Comparison of ENCODE assay signal across 8 cellular contexts in the genomic region with DNA sequence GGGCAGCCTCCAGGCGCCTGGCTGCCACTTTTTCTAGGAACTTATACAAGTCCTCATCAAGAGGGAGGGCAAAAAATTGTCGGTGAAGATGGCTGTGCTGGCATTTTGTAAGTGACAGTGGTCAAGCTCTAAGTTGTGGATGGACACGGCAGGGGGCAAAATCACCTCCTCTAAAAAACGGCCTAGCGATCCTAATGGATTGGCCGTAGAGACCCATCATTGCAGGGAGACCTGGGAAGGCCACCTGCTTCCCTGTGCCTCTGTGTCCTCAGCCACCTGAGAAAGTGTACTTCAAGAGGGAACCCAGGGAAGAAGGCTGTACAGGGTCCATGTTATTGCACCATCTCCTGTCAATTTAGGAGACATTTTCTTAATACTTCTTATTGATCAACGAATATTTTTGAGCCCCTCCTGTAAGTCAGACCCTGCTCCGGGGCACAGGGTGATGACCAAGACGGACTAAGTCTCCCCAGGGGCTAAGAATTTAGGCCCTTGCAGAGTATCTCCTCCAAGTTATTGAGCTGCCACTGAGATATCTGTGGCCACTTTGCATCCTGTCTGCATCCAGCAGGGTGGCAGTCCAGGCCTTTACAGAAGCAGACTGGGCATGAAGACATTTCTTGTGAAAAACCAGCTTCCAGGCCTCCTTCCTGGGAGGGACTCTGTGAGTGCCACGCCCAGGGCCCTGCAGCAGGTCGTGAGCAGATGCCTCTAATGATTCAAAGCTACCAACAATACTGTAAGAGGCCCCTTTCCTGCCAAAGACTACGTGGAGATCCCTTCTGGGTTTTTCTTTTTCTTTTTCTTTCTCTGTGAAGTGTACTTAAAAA. TPM values are rescaled to one million over a fixed set of nuclear protein-coding genes. Genes with fewer than 3 reads are reported as not detected.
DNase-seq lines count a peak whose midpoint lies in the region; ATAC-seq, FAIRE-seq and TF ChIP-seq lines count a peak whose summit lies in the region.

No MANE protein-coding gene starts in this region.

- no peak for TF ChIP-seq EP300 in gastroesophageal sphincter (IDR thresholded peaks at IDR 0.05)

- no peak for FAIRE-seq in pancreas (lab: Jason Lieb, UNC)

- H3K36me3 ChIP-seq in pancreas (no peaks in the 10 kb centered on the region), gastroesophageal sphincter (no peaks in the 10 kb centered on the region)

- H3K27ac ChIP-seq in pancreas (peak overlapping the region; percentile 45 to 74 (median 62)), gastroesophageal sphincter (peak overlapping the region in 2 of 4 donors; percentile 49 to 99)

- POLR2A ChIA-PET in T-cell (lab: Charles Lee), result interaction anchor here (0.6 to 1.7 kb wide), 6 partner anchors 14 to 152 kb away, joined by 3 to 17 read pairs (median 4); a partner anchor contains a TSS

- ATAC-seq in left cardiac atrium (no peak), Right ventricle myocardium inferior (no peak), T-cell (replicated peaks in 1 of 4) (peak; percentile 73 to 91 (median 84)), pancreas (no peak), gastroesophageal sphincter (no peak)

- TF ChIP-seq CTCF in pancreas (IDR thresholded peaks at IDR 0.05) (no peak), gastroesophageal sphincter (IDR thresholded peaks at IDR 0.05) (no peak)

- peak overlapping the region; percentile 93 for H3K27ac Mint-ChIP-seq in T-cell

- intact Hi-C loops in left cardiac atrium (cut with DNase I), result no loop called here
- intact Hi-C loops in Right ventricle myocardium inferior (cut with DNase I), result no loop called here
- intact Hi-C loops in pancreas (cut with DNase I), result no loop called here

- H3K9me3 ChIP-seq in pancreas (no peaks in the 10 kb centered on the region), gastroesophageal sphincter (no peaks in the 10 kb centered on the region)

- H3K4me1 ChIP-seq in pancreas (peaks cover 29 to 46% (median 44%) of the 10 kb centered on the region in 3 donors), gastroesophageal sphincter (peaks cover 11 to 50% (median 32%) of the 10 kb centered on the region in 3 donors)

- WGBS in pancreas, 2 donors, result 69 to 70% methylated on average over 12 of the region's 12 CpGs
- WGBS in gastroesophageal sphincter (ENCODE audit: low coverage in 1 of 2), 2 donors, result 66 to 69% methylated on average over 4 to 8 of the region's 12 CpGs

- H3K27me3 ChIP-seq in pancreas, result no peaks in the 10 kb centered on the region
- H3K27me3 ChIP-seq in gastroesophageal sphincter, result no peaks in the 10 kb centered on the region

- H3K9me3 Mint-ChIP-seq in T-cell, result no peaks in the 10 kb centered on the region

- H3K4me3 ChIP-seq in pancreas (no peak overlapping the region), gastroesophageal sphincter (no peak overlapping the region)

- H3K27me3 Mint-ChIP-seq in T-cell, result no peaks in the 10 kb centered on the region

- H3K36me3 Mint-ChIP-seq in T-cell, result no peaks in the 10 kb centered on the region

- peak overlapping the region; percentile 10 to 61 (median 43) for H3K4me3 Mint-ChIP-seq in T-cell

- TF ChIP-seq POLR2A in gastroesophageal sphincter (IDR thresholded peaks at IDR 0.05), result no peak

- CTCF ChIA-PET in T-cell (lab: Charles Lee), result interaction anchor here in 1 of 2 donors (0.9 kb wide), 1 partner anchor 85 kb away, joined by 3 read pairs; no protein-coding TSS in a partner anchor

- peaks cover 27 to 30% (median 28%) of the 10 kb centered on the region in 3 donors for H3K4me1 Mint-ChIP-seq in T-cell

- DNase-seq in left cardiac atrium (peak; percentile 33), Right ventricle myocardium inferior (ENCODE audit: missing footprints) (no peak), T-cell (peak in 24 of 34 experiments; percentile 12 to 54 (median 32)), dermis blood vessel endothelial cell (peak; percentile 32), pancreas (no peak), retina (no peak), pons (ENCODE audit: low spot score) (no peak)

RNA-seq across cellular contexts. Expression of a gene that starts 40.5 kb away (rescaled TPM):
- total RNA-seq in left cardiac atrium (100 to 1,000 TPM; 131 to 165 TPM), Right ventricle myocardium inferior (195 TPM), T-cell (100 to 1,000 TPM in 1 of 5 donors, 10 to 100 TPM in 4; 93.6 to 109 (median 96.9) TPM), dermis blood vessel endothelial cell (203 and 270 TPM in 2 replicates), pancreas (10 to 100 TPM; 41.4 to 71.3 (median 58.4) TPM), gastroesophageal sphincter (100 to 1,000 TPM in 3 of 4 donors, 10 to 100 TPM in 1; 97.4 to 157 (median 133) TPM)
- polyA plus RNA-seq in pancreas, result 10 to 100 TPM; 41.2 to 83.3 TPM

Comparison
In these comparisons a context has a peak if more than half of its experiments do, and no peak if none do; other contexts are left out.
1. DNase-seq: peak in left cardiac atrium (single experiment), T-cell (24 of 34) and dermis blood vessel endothelial cell (single experiment); none in Right ventricle myocardium inferior (single experiment), pancreas (0 of 6), retina (single experiment) and pons (single experiment).
2. ATAC-seq: peak in T-cell (4 of 4); none in left cardiac atrium (0 of 2), Right ventricle myocardium inferior (single experiment), pancreas (0 of 4) and gastroesophageal sphincter (single experiment).